1 cellular context compared by ENCODE assay signal in the genomic region with DNA sequence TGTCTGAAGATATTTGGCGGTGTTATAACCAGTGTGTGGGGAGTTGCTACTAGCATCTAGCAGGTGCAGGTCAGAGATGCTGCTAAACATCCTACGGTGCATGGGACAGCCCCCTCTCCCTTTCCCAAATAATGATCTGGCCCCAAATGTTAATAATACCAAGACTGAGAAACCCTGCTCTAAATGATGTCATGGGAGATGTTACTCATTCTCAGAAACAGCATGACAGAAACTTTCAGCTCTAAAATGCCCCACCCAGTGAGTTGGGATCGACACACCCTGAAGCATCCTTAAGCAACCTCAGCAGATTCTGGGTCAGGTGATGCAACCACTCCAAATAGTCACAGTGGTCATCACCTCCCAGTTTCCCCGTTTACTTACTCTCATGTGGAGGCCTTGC.
TF ChIP-seq lines count a peak whose summit lies in the region.

No MANE protein-coding gene starts in this region.

TF ChIP-seq in GM12878, 131 proteins besides CTCF, POLR2A, EP300 and RAD21 (continued from another document and continues in another):
- TF ChIP-seq, protein P1, sequence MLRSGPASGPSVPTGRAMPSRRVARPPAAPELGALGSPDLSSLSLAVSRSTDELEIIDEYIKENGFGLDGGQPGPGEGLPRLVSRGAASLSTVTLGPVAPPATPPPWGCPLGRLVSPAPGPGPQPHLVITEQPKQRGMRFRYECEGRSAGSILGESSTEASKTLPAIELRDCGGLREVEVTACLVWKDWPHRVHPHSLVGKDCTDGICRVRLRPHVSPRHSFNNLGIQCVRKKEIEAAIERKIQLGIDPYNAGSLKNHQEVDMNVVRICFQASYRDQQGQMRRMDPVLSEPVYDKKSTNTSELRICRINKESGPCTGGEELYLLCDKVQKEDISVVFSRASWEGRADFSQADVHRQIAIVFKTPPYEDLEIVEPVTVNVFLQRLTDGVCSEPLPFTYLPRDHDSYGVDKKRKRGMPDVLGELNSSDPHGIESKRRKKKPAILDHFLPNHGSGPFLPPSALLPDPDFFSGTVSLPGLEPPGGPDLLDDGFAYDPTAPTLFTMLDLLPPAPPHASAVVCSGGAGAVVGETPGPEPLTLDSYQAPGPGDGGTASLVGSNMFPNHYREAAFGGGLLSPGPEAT (IDR thresholded peaks at IDR 0.05; ENCODE audit: low read depth) = no peak
- TF ChIP-seq MEF2B (IDR thresholded peaks at IDR 0.05; ENCODE audit: partially characterized antibody, poor library complexity, severe bottlenecking) = no peak
- no peak for TF ChIP-seq SUZ12 (IDR thresholded peaks at IDR 0.05; ENCODE audit: unreplicated experiment)
- TF ChIP-seq JUND (IDR thresholded peaks at IDR 0.05; ENCODE audit: low read depth, low read length) = no peak
- TF ChIP-seq SP1 (IDR thresholded peaks at IDR 0.05; ENCODE audit: low read depth, low read length) = no peak
- TF ChIP-seq, protein P2, sequence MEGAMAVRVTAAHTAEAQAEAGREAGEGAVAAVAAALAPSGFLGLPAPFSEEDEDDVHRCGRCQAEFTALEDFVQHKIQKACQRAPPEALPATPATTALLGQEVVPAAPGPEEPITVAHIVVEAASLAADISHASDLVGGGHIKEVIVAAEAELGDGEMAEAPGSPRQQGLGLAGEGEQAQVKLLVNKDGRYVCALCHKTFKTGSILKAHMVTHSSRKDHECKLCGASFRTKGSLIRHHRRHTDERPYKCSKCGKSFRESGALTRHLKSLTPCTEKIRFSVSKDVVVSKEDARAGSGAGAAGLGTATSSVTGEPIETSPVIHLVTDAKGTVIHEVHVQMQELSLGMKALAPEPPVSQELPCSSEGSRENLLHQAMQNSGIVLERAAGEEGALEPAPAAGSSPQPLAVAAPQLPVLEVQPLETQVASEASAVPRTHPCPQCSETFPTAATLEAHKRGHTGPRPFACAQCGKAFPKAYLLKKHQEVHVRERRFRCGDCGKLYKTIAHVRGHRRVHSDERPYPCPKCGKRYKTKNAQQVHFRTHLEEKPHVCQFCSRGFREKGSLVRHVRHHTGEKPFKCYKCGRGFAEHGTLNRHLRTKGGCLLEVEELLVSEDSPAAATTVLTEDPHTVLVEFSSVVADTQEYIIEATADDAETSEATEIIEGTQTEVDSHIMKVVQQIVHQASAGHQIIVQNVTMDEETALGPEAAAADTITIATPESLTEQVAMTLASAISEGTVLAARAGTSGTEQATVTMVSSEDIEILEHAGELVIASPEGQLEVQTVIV (IDR thresholded peaks at IDR 0.05; ENCODE audit: borderline replicate concordance, partially characterized antibody) = no peak
- TF ChIP-seq MLLT1 (IDR thresholded peaks at IDR 0.05) = no peak
- TF ChIP-seq, protein P3, sequence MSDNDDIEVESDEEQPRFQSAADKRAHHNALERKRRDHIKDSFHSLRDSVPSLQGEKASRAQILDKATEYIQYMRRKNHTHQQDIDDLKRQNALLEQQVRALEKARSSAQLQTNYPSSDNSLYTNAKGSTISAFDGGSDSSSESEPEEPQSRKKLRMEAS (IDR thresholded peaks at IDR 0.05; ENCODE audit: low read depth, low read length) = no peak
- no peak for TF ChIP-seq PAX5 (IDR thresholded peaks at IDR 0.05; ENCODE audit: borderline replicate concordance, low read depth, low read length)
- no peak for TF ChIP-seq HDAC6 (IDR thresholded peaks at IDR 0.05; ENCODE audit: unreplicated experiment)
- TF ChIP-seq BHLHE40 (IDR thresholded peaks at IDR 0.05; ENCODE audit: borderline replicate concordance in 1 of 2, low read depth in 2 of 2, low read length in 1 of 2) = no peak
- no peak for TF ChIP-seq ZSCAN29 (IDR thresholded peaks at IDR 0.05)
- TF ChIP-seq SIX5 (IDR thresholded peaks at IDR 0.05; ENCODE audit: low read depth, low read length, severe bottlenecking) = no peak
- TF ChIP-seq EED (IDR thresholded peaks at IDR 0.05; ENCODE audit: low read depth) = peak; percentile 94
- TF ChIP-seq, protein P4, sequence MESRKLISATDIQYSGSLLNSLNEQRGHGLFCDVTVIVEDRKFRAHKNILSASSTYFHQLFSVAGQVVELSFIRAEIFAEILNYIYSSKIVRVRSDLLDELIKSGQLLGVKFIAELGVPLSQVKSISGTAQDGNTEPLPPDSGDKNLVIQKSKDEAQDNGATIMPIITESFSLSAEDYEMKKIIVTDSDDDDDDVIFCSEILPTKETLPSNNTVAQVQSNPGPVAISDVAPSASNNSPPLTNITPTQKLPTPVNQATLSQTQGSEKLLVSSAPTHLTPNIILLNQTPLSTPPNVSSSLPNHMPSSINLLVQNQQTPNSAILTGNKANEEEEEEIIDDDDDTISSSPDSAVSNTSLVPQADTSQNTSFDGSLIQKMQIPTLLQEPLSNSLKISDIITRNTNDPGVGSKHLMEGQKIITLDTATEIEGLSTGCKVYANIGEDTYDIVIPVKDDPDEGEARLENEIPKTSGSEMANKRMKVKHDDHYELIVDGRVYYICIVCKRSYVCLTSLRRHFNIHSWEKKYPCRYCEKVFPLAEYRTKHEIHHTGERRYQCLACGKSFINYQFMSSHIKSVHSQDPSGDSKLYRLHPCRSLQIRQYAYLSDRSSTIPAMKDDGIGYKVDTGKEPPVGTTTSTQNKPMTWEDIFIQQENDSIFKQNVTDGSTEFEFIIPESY (IDR thresholded peaks at IDR 0.05) = no peak
- no peak for TF ChIP-seq NFXL1 (IDR thresholded peaks at IDR 0.05; ENCODE audit: borderline replicate concordance)
- TF ChIP-seq E2F4 (IDR thresholded peaks at IDR 0.05; ENCODE audit: low read depth, low read length) = no peak
- TF ChIP-seq JUNB (IDR thresholded peaks at IDR 0.05) = peak; percentile 96
- no peak for TF ChIP-seq MYB (IDR thresholded peaks at IDR 0.05; ENCODE audit: borderline replicate concordance, low read depth, low read length)
- TF ChIP-seq, protein P5, sequence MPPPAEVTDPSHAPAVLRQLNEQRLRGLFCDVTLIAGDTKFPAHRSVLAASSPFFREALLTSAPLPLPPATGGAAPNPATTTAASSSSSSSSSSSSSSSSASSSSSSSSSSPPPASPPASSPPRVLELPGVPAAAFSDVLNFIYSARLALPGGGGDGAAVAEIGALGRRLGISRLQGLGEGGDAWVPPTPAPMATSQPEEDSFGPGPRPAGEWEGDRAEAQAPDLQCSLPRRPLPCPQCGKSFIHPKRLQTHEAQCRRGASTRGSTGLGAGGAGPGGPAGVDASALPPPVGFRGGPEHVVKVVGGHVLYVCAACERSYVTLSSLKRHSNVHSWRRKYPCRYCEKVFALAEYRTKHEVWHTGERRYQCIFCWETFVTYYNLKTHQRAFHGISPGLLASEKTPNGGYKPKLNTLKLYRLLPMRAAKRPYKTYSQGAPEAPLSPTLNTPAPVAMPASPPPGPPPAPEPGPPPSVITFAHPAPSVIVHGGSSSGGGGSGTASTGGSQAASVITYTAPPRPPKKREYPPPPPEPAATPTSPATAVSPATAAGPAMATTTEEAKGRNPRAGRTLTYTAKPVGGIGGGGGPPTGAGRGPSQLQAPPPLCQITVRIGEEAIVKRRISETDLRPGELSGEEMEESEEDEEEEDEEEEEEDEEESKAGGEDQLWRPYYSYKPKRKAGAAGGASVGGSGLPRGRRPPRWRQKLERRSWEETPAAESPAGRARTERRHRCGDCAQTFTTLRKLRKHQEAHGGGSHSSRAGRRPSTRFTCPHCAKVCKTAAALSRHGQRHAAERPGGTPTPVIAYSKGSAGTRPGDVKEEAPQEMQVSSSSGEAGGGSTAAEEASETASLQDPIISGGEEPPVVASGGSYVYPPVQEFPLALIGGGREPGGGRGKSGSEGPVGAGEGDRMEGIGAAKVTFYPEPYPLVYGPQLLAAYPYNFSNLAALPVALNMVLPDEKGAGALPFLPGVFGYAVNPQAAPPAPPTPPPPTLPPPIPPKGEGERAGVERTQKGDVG (CRISPR knock-in tag; IDR thresholded peaks at IDR 0.05) = no peak
- TF ChIP-seq CREB1 (IDR thresholded peaks at IDR 0.05; ENCODE audit: low read depth) = peak; percentile 23; the same call in 1 of the 2 replicates
- TF ChIP-seq POLR2AphosphoS5 (IDR thresholded peaks at IDR 0.05; ENCODE audit: low read length) = no peak
- no peak for TF ChIP-seq CUX1 (IDR thresholded peaks at IDR 0.05; ENCODE audit: insufficient replicate concordance, low read depth, low read length)
- no peak for TF ChIP-seq SMAD1 (IDR thresholded peaks at IDR 0.05; ENCODE audit: low read depth, partially characterized antibody)
- peak; percentile 57 for TF ChIP-seq IKZF1 (conservative IDR thresholded peaks at IDR 0.05)
- no peak for TF ChIP-seq SMC3 (IDR thresholded peaks at IDR 0.05; ENCODE audit: borderline replicate concordance, low read length)
- TF ChIP-seq, protein P6, sequence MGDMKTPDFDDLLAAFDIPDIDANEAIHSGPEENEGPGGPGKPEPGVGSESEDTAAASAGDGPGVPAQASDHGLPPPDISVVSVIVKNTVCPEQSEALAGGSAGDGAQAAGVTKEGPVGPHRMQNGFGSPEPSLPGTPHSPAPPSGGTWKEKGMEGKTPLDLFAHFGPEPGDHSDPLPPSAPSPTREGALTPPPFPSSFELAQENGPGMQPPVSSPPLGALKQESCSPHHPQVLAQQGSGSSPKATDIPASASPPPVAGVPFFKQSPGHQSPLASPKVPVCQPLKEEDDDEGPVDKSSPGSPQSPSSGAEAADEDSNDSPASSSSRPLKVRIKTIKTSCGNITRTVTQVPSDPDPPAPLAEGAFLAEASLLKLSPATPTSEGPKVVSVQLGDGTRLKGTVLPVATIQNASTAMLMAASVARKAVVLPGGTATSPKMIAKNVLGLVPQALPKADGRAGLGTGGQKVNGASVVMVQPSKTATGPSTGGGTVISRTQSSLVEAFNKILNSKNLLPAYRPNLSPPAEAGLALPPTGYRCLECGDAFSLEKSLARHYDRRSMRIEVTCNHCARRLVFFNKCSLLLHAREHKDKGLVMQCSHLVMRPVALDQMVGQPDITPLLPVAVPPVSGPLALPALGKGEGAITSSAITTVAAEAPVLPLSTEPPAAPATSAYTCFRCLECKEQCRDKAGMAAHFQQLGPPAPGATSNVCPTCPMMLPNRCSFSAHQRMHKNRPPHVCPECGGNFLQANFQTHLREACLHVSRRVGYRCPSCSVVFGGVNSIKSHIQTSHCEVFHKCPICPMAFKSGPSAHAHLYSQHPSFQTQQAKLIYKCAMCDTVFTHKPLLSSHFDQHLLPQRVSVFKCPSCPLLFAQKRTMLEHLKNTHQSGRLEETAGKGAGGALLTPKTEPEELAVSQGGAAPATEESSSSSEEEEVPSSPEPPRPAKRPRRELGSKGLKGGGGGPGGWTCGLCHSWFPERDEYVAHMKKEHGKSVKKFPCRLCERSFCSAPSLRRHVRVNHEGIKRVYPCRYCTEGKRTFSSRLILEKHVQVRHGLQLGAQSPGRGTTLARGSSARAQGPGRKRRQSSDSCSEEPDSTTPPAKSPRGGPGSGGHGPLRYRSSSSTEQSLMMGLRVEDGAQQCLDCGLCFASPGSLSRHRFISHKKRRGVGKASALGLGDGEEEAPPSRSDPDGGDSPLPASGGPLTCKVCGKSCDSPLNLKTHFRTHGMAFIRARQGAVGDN (IDR thresholded peaks at IDR 0.05) = no peak
- peak in 1 of 2 experiments; percentile 57; a peak in 1 of 4 replicates for TF ChIP-seq SRF (IDR thresholded peaks at IDR 0.05; ENCODE audit: low read depth in 2 of 2, low read length in 2 of 2)
